9 cellular contexts compared by ENCODE assay signal in the genomic region with DNA sequence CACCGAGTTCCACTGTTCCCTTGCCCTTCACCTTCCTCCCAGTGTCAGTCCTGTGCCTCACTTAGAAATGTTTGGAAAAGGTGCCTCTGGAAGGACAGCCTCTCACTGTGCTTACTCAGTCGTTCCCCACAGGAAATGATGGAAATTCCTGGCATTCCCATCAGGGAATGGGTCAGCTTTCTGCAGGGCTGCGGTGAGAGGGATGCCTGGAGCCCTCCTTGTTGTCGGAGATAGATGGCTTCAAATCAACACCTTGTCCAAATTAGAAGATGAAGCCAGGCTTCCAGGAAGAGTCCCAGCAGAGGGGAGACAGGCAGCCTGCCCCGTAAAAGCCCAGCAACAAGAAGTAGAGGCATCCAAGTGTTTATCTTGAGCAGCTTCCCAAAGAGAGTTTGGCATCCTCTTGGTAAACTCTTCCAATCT. TPM values are rescaled to one million over a fixed set of nuclear protein-coding genes. Genes with fewer than 3 reads are reported as not detected.
A peak's percentile ranks its signal among the peaks of the same experiment; 100 is the strongest.
DNase-seq lines count a peak whose midpoint lies in the region; ATAC-seq, FAIRE-seq and TF ChIP-seq lines count a peak whose summit lies in the region.
"Had no signal": no experiment of that assay in that cellular context is flagged by ENCODE, and none has a peak within 500 bp of the region (broad histone marks: within the 10 kb centered on the region; RNA-seq: fewer than 3 reads in every experiment).

No MANE protein-coding gene starts in this region.

- DNase-seq in AG10803 (ENCODE audit: low read depth) (peak; percentile 95), RCC 7860 (ENCODE audit: low spot score) (peak; percentile 71), fibroblast of gingiva (ENCODE audit: low read depth) (peak; percentile 76), mucosa of descending colon (no peak), NOMO-1 treated with dmso at 0.1 percent for 144 hours (lab: John Stamatoyannopoulos, UW; ENCODE audit: unreplicated experiment) (no peak), suprapubic skin (ENCODE audit: low spot score in 2 of 2) (no peak)
- no peak for DNase-seq in effector memory CD4-positive, alpha-beta T cell
- no peak for DNase-seq in activated T-cell treated with anti-CD3 and anti-CD28 coated beads, Interleukin-2, amount 50 U/mL, for 48 hours

- intact Hi-C loops in mucosa of descending colon (cut with DNase I, micrococcal nuclease): no loop called here

- H3K4me3 ChIP-seq in AG10803 (ENCODE audit: low read length) (no peak overlapping the region), mucosa of descending colon (no peak overlapping the region), suprapubic skin (no peak overlapping the region)
- no peak overlapping the region for H3K4me3 ChIP-seq in effector memory CD4-positive, alpha-beta T cell (ENCODE audit: insufficient read depth, low read depth, low read length, poor library complexity, severe bottlenecking)

- no peaks in the 10 kb centered on the region for H3K36me3 ChIP-seq in mucosa of descending colon (ENCODE audit: low read depth)
- H3K36me3 ChIP-seq in effector memory CD4-positive, alpha-beta T cell (ENCODE audit: control insufficient read depth, insufficient read depth, low read length): no peaks in the 10 kb centered on the region
- no peaks in the 10 kb centered on the region for H3K36me3 ChIP-seq in suprapubic skin

- TF ChIP-seq POLR2A in suprapubic skin (IDR thresholded peaks at IDR 0.05): no peak

- TF ChIP-seq CTCF in AG10803 (conservative IDR thresholded peaks at IDR 0.05; ENCODE audit: low read length) (no peak), mucosa of descending colon (IDR thresholded peaks at IDR 0.05) (no peak), suprapubic skin (IDR thresholded peaks at IDR 0.05) (no peak)

- no peak for TF ChIP-seq EP300 in suprapubic skin (IDR thresholded peaks at IDR 0.05)

- no peak overlapping the region for H3K27ac ChIP-seq in effector memory CD4-positive, alpha-beta T cell (ENCODE audit: insufficient read depth, low read length, poor library complexity, severe bottlenecking)
- H3K27ac ChIP-seq in suprapubic skin: no peak overlapping the region

- ATAC-seq in mucosa of descending colon: peak; percentile 15

- FAIRE-seq in RCC 7860 (lab: Jason Lieb, UNC): peak; percentile 61

- H3K9me3 ChIP-seq in mucosa of descending colon: no peaks in the 10 kb centered on the region
- H3K9me3 ChIP-seq in effector memory CD4-positive, alpha-beta T cell (ENCODE audit: control insufficient read depth, low read length): no peaks in the 10 kb centered on the region
- H3K9me3 ChIP-seq in suprapubic skin: no peaks in the 10 kb centered on the region

- WGBS in suprapubic skin: 43% methylated on average over 5 of the region's 5 CpGs

- H3K4me1 ChIP-seq in mucosa of descending colon (ENCODE audit: low read depth) (no peaks in the 10 kb centered on the region), suprapubic skin (peaks cover 17% of the 10 kb centered on the region)
- no peaks in the 10 kb centered on the region for H3K4me1 ChIP-seq in effector memory CD4-positive, alpha-beta T cell (ENCODE audit: control insufficient read depth, insufficient read depth, low read length, poor library complexity, severe bottlenecking)

- H3K27me3 ChIP-seq in effector memory CD4-positive, alpha-beta T cell (replicated peaks; ENCODE audit: control insufficient read depth, insufficient read depth, low read length, poor library complexity, severe bottlenecking): no peaks in the 10 kb centered on the region
- no peaks in the 10 kb centered on the region for H3K27me3 ChIP-seq in suprapubic skin

RNA-seq across cellular contexts. Expression of a gene that starts 25.3 kb away (rescaled TPM):
- total RNA-seq in mucosa of descending colon (10 to 100 TPM in 1 of 3 donors, 1 to 10 TPM in 2; 2.4 to 12.1 (median 4.7) TPM), suprapubic skin (1 to 10 TPM; 2.1 to 6.2 (median 5.2) TPM)
- total RNA-seq: B cell had no signal

Comparison
In these comparisons a context has a peak if more than half of its experiments do, and no peak if none do; other contexts are left out.
1. DNase-seq: peak in AG10803 (single experiment), RCC 7860 (single experiment) and fibroblast of gingiva (single experiment); none in mucosa of descending colon (0 of 3), effector memory CD4-positive, alpha-beta T cell (0 of 3), activated T-cell treated with anti-CD3 and anti-CD28 coated beads, Interleukin-2, amount 50 U/mL, for 48 hours (0 of 2), NOMO-1 treated with dmso at 0.1 percent for 144 hours (single experiment) and suprapubic skin (0 of 2).